In the genomic region with DNA sequence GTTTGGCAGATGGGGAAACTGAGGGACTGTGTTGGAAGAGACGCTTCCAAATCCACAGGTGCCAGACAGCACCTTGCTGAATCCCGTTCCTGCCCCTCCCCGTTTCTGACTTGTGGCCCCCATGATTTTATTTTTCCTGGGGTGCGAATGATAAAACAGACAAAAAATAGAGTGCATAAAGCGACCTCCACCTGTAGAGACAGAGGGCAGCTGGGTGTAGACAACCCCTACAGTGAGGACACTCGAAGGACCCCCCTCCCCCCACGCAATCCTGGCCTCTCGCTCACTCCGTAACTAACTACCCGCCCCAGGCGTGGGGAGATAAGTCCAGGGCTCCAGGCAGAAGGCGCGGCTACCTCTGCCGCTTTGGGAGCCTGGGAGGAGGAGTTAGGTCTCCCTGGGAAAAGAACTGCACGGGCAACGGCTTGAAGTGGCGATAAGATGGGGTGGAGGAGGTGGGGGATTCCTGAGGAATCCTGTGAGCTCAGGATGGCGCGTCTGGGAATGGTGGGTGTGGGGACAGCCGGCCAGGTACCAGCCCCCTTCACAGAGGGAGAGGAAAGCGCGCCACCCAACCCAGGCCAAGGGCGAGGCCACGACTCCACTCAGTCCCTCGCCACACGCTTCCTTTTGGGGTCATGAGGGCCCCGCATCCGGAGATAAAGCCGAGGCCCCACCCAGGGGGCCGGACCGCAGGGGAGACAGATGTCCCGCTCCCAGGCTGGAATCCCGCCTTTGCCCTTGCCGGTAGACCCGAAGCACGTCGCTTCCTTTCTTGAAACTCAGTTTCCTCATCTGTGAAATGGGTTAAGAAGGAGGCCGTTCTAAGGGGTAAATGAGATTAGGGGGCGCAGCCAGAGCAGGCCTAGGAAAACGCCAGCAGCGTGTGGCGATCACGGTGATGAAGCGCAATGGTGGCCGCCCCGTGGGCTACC, we compare ENCODE assay signal across 8 cellular contexts. TPM values are rescaled to one million over a fixed set of nuclear protein-coding genes. Genes with fewer than 3 reads are reported as not detected.
DNase-seq lines count a peak whose midpoint lies in the region; ATAC-seq and TF ChIP-seq lines count a peak whose summit lies in the region.

No MANE protein-coding gene starts in this region.

- no peak for TF ChIP-seq CTCF in VCaP (conservative IDR thresholded peaks at IDR 0.05)
- no peak for TF ChIP-seq CTCF in suprapubic skin (IDR thresholded peaks at IDR 0.05)

- no peak for TF ChIP-seq EP300 in suprapubic skin (IDR thresholded peaks at IDR 0.05)

- peak; percentile 88 for DNase-seq in DMS53 (lab: John Stamatoyannopoulos, UW)
- peak; percentile 2 for DNase-seq in NCI-H187 treated with DMSO at 0.1 percent for 48 hours (lab: John Stamatoyannopoulos, UW)
- DNase-seq in effector memory CD4-positive, alpha-beta T cell: peak; percentile 47 to 60 (median 48)
- peak; percentile 59 to 63 for DNase-seq in lung microvascular endothelial cell (ENCODE audit: low read depth in 2 of 2)
- peak; percentile 87 to 91 for DNase-seq in suprapubic skin (ENCODE audit: low spot score in 2 of 2)

- TF ChIP-seq POLR2A in suprapubic skin (IDR thresholded peaks at IDR 0.05): no peak

- no peaks in the 10 kb centered on the region for H3K9me3 ChIP-seq in effector memory CD4-positive, alpha-beta T cell (ENCODE audit: control insufficient read depth, low read length)
- H3K9me3 ChIP-seq in suprapubic skin: no peaks in the 10 kb centered on the region

- no peaks in the 10 kb centered on the region for H3K27me3 ChIP-seq in effector memory CD4-positive, alpha-beta T cell (replicated peaks; ENCODE audit: control insufficient read depth, insufficient read depth, low read length, poor library complexity, severe bottlenecking)
- no peaks in the 10 kb centered on the region for H3K27me3 ChIP-seq in suprapubic skin

- H3K27ac ChIP-seq in VCaP (peak overlapping the region; percentile 98), suprapubic skin (peak overlapping the region; percentile 100)
- peak overlapping the region; percentile 92 for H3K27ac ChIP-seq in effector memory CD4-positive, alpha-beta T cell (ENCODE audit: insufficient read depth, low read length, poor library complexity, severe bottlenecking)

- H3K36me3 ChIP-seq in effector memory CD4-positive, alpha-beta T cell (ENCODE audit: control insufficient read depth, insufficient read depth, low read length): peaks cover 13% of the 10 kb centered on the region
- H3K36me3 ChIP-seq in suprapubic skin: peaks cover 9% of the 10 kb centered on the region

- peak overlapping the region; percentile 59 for H3K4me3 ChIP-seq in effector memory CD4-positive, alpha-beta T cell (ENCODE audit: insufficient read depth, low read depth, low read length, poor library complexity, severe bottlenecking)
- peak overlapping the region; percentile 96 for H3K4me3 ChIP-seq in suprapubic skin

- 0% methylated on average over 30 of the region's 46 CpGs for whole genome bisulfite sequencing in suprapubic skin

- ATAC-seq in GM21423 (IDR thresholded peaks at IDR 0.05; ENCODE audit: unreplicated experiment) (peak; percentile 24), HG03521 (IDR thresholded peaks at IDR 0.05; ENCODE audit: unreplicated experiment) (no peak)

- H3K4me1 ChIP-seq in effector memory CD4-positive, alpha-beta T cell (ENCODE audit: control insufficient read depth, insufficient read depth, low read length, poor library complexity, severe bottlenecking): peaks cover 49% of the 10 kb centered on the region
- peaks cover 60% of the 10 kb centered on the region for H3K4me1 ChIP-seq in suprapubic skin

RNA-seq across cellular contexts. Expression of a gene that starts 1.9 kb away (rescaled TPM):
- total RNA-seq in lung microvascular endothelial cell (41.2 and 78.4 TPM in 2 replicates), suprapubic skin (100 to 1,000 TPM in 2 of 4 donors, 10 to 100 TPM in 2; 70.3 to 140 (median 99.5) TPM)

RNA-seq across cellular contexts. Expression of a gene that starts 15.7 kb away (rescaled TPM):
- total RNA-seq in lung microvascular endothelial cell (under 0.01 and 0.20 TPM in 2 replicates), suprapubic skin (10 to 100 TPM in 2 of 4 donors, 1 to 10 TPM in 1, under 1 TPM in 1; 0.78 to 16.1 (median 7.6) TPM)

RNA-seq across cellular contexts. Expression of a gene that starts 21.2 kb away (rescaled TPM):
- total RNA-seq in lung microvascular endothelial cell: not detected in 2 replicates
- total RNA-seq in suprapubic skin: 1 to 10 TPM in 2 of 4 donors, under 1 TPM in 2; 0.21 to 3.3 (median 1.1) TPM

RNA-seq across cellular contexts. Expression of a gene that starts 41.1 kb away (rescaled TPM):
- total RNA-seq in lung microvascular endothelial cell: not detected in 2 replicates
- total RNA-seq in suprapubic skin: not detected

Comparison
In these comparisons a context has a peak if more than half of its experiments do, and no peak if none do; other contexts are left out.
1. DNase-seq: peak in every context shown above with its lines; median percentile 89 in suprapubic skin; 88 in DMS53; 61 in lung microvascular endothelial cell; 48 in effector memory CD4-positive, alpha-beta T cell; 2 in NCI-H187 treated with DMSO at 0.1 percent for 48 hours.